ENCODE assay signal across 13 cellular contexts in the genomic region with DNA sequence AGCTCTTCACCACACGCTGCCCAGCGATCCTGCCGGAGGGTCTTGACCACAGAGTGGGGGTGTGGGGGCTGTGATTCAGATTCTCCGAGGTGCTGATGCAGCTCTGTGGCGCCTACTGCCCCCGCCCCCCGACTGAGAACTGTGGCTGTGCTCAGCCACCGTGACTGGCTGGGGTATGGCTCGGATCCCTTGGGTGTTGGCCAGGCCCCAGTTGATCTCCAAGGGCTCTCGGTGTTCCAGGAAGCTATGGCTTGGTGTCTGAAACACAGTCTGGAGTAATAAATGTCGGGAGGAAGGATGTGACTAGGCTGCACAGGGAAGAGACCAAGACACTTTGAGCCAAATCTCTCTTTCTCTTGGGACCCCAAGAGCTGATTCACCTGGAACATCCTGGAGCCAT.
DNase-seq lines count a peak whose midpoint lies in the region; ATAC-seq and TF ChIP-seq lines count a peak whose summit lies in the region.
"Had no signal": no experiment of that assay in that cellular context is flagged by ENCODE, and none has a peak within 500 bp of the region (broad histone marks: within the 10 kb centered on the region; RNA-seq: fewer than 3 reads in every experiment).

No MANE protein-coding gene starts in this region.

- H2AK5ac ChIP-seq in IMR-90 (ENCODE audit: low read depth, low read length), result peak overlapping the region; percentile 56; the same call in 1 of the 2 replicates

- peak overlapping the region; percentile 63 for H3K4ac ChIP-seq in IMR-90 (ENCODE audit: low read depth, low read length)

- H3K9me1 ChIP-seq in IMR-90 (ENCODE audit: insufficient read depth, low read length), result 0 out of 2 replicates have a peak, but pooled peaks cover 4% of the 10 kb centered on the region

- TF ChIP-seq CTCF in IMR-90 (conservative IDR thresholded peaks at IDR 0.05; ENCODE audit: low read depth, low read length), result no peak
- TF ChIP-seq CTCF in mesothelial cell of epicardium (IDR thresholded peaks at IDR 0.05; ENCODE audit: unreplicated experiment), result no peak
- no peak for TF ChIP-seq CTCF in upper lobe of right lung (IDR thresholded peaks at IDR 0.05)

- 47% methylated on average over 5 of the region's 11 CpGs; no CpG with 5 or more reads in 1 of the 2 experiments for WGBS in IMR-90 (ENCODE audit: extremely low coverage in 2 of 2, insufficient read length in 1 of 2), 2 experiments

- H3K4me1 ChIP-seq in IMR-90 (ENCODE audit: control insufficient read depth, insufficient read depth, low read length) (peaks cover 20% of the 10 kb centered on the region), upper lobe of right lung (peaks cover 24% of the 10 kb centered on the region)

- no peaks in the 10 kb centered on the region for H3K27me3 ChIP-seq in IMR-90 (ENCODE audit: control insufficient read depth, insufficient read depth, low read length)
- H3K27me3 ChIP-seq in upper lobe of right lung, result no peaks in the 10 kb centered on the region

- no peaks in the 10 kb centered on the region for H3K9me3 Mint-ChIP-seq in mesothelial cell of epicardium
- H3K9me3 Mint-ChIP-seq in activated naive CD4-positive, alpha-beta T cell treated with anti-CD3 and anti-CD28 coated beads, Interleukin-2, amount 10 ng/mL, durations not matched to agents 7 days and 5 days, result no peaks in the 10 kb centered on the region
- H3K9me3 Mint-ChIP-seq: activated naive CD4-positive, alpha-beta T cell treated with anti-CD3 and anti-CD28 coated beads for 36 hours had no signal

- H2AK9ac ChIP-seq in IMR-90 (replicated peaks; ENCODE audit: low read depth, low read length, poor library complexity), result no peak overlapping the region

- dilution Hi-C loops in IMR-90 (cut with HindIII; ENCODE audit: low sequenced_read_pairs, unreplicated experiment), result no loop called here

- H2BK20ac ChIP-seq in IMR-90 (ENCODE audit: low read depth, low read length), result peak overlapping the region; percentile 36; the same call in 1 of the 2 replicates

- H3K18ac ChIP-seq in IMR-90 (ENCODE audit: low read depth, low read length), result peak overlapping the region; percentile 40; the same call in 1 of the 2 replicates

- no peak overlapping the region for H3K4me3 Mint-ChIP-seq in mesothelial cell of epicardium
- no peak overlapping the region for H3K4me3 Mint-ChIP-seq in activated naive CD4-positive, alpha-beta T cell treated with anti-CD3 and anti-CD28 coated beads, Interleukin-2, amount 10 ng/mL, durations not matched to agents 7 days and 5 days
- H3K4me3 Mint-ChIP-seq: activated CD4-positive, alpha-beta T cell treated with anti-CD3 and anti-CD28 coated beads for 36 hours; activated naive CD4-positive, alpha-beta T cell treated with anti-CD3 and anti-CD28 coated beads for 36 hours had no signal

- H4K20me1 ChIP-seq in IMR-90 (ENCODE audit: insufficient read depth, low read length), result no peaks in the 10 kb centered on the region

- no peak overlapping the region for H3K4me3 ChIP-seq in IMR-90 (ENCODE audit: insufficient read depth, low read depth, low read length)
- H3K4me3 ChIP-seq in upper lobe of right lung, result no peak overlapping the region

- H3K9me3 ChIP-seq in IMR-90 (ENCODE audit: control insufficient read depth, insufficient read depth, low read length) (peaks cover 3% of the 10 kb centered on the region; the same call in 1 of the 2 replicates), upper lobe of right lung (no peaks in the 10 kb centered on the region)
- H3K9me3 ChIP-seq: neutrophil had no signal

- no peak overlapping the region for H3K23ac ChIP-seq in IMR-90 (ENCODE audit: low read depth, low read length)

- H3K27ac Mint-ChIP-seq in mesothelial cell of epicardium, result peak overlapping the region; percentile 83
- no peak overlapping the region for H3K27ac Mint-ChIP-seq in activated naive CD4-positive, alpha-beta T cell treated with anti-CD3 and anti-CD28 coated beads, Interleukin-2, amount 10 ng/mL, durations not matched to agents 7 days and 5 days
- H3K27ac Mint-ChIP-seq: activated CD4-positive, alpha-beta T cell treated with anti-CD3 and anti-CD28 coated beads for 36 hours; activated naive CD4-positive, alpha-beta T cell treated with anti-CD3 and anti-CD28 coated beads for 36 hours had no signal

- DNase-seq in IMR-90, result peak; percentile 16
- DNase-seq in cerebellar cortex (ENCODE audit: low spot score), result peak; percentile 18
- DNase-seq in mesothelial cell of epicardium (ENCODE audit: low spot score in 2 of 2, unreplicated experiment in 2 of 2), result no peak
- no peak for DNase-seq in upper lobe of right lung
- no peak for DNase-seq in NCI-H748 treated with DMSO at 0.1 percent for 48 hours (lab: John Stamatoyannopoulos, UW)
- DNase-seq in HuH-7 (ENCODE audit: low spot score), result no peak
- DNase-seq in activated naive CD4-positive, alpha-beta T cell treated with anti-CD3 and anti-CD28 coated beads, Interleukin-2, amount 10 ng/mL, durations not matched to agents 7 days and 5 days, result no peak
- DNase-seq: activated CD4-positive, alpha-beta T cell treated with anti-CD3 and anti-CD28 coated beads for 36 hours; activated naive CD4-positive, alpha-beta T cell treated with anti-CD3 and anti-CD28 coated beads for 36 hours; effector CD4-positive, alpha-beta T cell; NCI-H226; stimulated activated CD4-positive, alpha-beta T cell treated with anti-CD3 and anti-CD28 coated beads, Interleukin-4, amount 100 ng/mL, for 24 hours had no signal

- no peak overlapping the region for H3K9ac ChIP-seq in IMR-90 (ENCODE audit: low read depth, low read length)

- no peaks in the 10 kb centered on the region for H3K36me3 Mint-ChIP-seq in mesothelial cell of epicardium
- no peaks in the 10 kb centered on the region for H3K36me3 Mint-ChIP-seq in activated naive CD4-positive, alpha-beta T cell treated with anti-CD3 and anti-CD28 coated beads, Interleukin-2, amount 10 ng/mL, durations not matched to agents 7 days and 5 days

- no peaks in the 10 kb centered on the region for H3K79me1 ChIP-seq in IMR-90 (ENCODE audit: low read depth in 1 of 2, low read length in 2 of 2)

- no peak overlapping the region; the same call in 1 of the 2 replicates for H3K14ac ChIP-seq in IMR-90 (replicated peaks; ENCODE audit: low read depth, low read length)

- peak overlapping the region; percentile 73 for H2AFZ ChIP-seq in IMR-90 (replicated peaks; ENCODE audit: low read length, poor library complexity)

- CTCF ChIA-PET in IMR-90 (lab: Yijun Ruan, JAX), result no interaction called here
- CTCF ChIA-PET in activated naive CD4-positive, alpha-beta T cell treated with anti-CD3 and anti-CD28 coated beads, Interleukin-2, amount 10 ng/mL, durations not matched to agents 7 days and 5 days (lab: Charles Lee), result no interaction called here

- TF ChIP-seq RAD21 in IMR-90 (IDR thresholded peaks at IDR 0.05; ENCODE audit: low read length), result no peak

- H4K5ac ChIP-seq in IMR-90 (ENCODE audit: low read depth, low read length), result peak overlapping the region; percentile 57

- no peak overlapping the region for H3K4me2 ChIP-seq in IMR-90 (ENCODE audit: low read depth, low read length)

- peak overlapping the region; percentile 37; the same call in 1 of the 3 replicates for H2BK15ac ChIP-seq in IMR-90 (ENCODE audit: low read depth, low read length)

- peaks cover 54% of the 10 kb centered on the region for H3K4me1 Mint-ChIP-seq in mesothelial cell of epicardium
- peaks cover 10% of the 10 kb centered on the region for H3K4me1 Mint-ChIP-seq in activated naive CD4-positive, alpha-beta T cell treated with anti-CD3 and anti-CD28 coated beads, Interleukin-2, amount 10 ng/mL, durations not matched to agents 7 days and 5 days
- H3K4me1 Mint-ChIP-seq: activated CD4-positive, alpha-beta T cell treated with anti-CD3 and anti-CD28 coated beads for 36 hours had no signal

- no peak for TF ChIP-seq POLR2A in IMR-90 (IDR thresholded peaks at IDR 0.05; ENCODE audit: low read depth, low read length)

- no TSS peak for BruUV-seq in IMR-90 (replicated peaks; lab: Mats Ljungman, UMichigan)

- ATAC-seq in IMR-90 (ENCODE audit: low read depth) (no peak), upper lobe of right lung (peak; percentile 20)
- ATAC-seq: activated CD4-positive, alpha-beta T cell treated with anti-CD3 and anti-CD28 coated beads for 36 hours had no signal

- H3K27me3 Mint-ChIP-seq in mesothelial cell of epicardium (ENCODE audit: low read depth), result peaks cover 2% of the 10 kb centered on the region
- H3K27me3 Mint-ChIP-seq in activated naive CD4-positive, alpha-beta T cell treated with anti-CD3 and anti-CD28 coated beads, Interleukin-2, amount 10 ng/mL, durations not matched to agents 7 days and 5 days, result peaks cover 46% of the 10 kb centered on the region

- H3K56ac ChIP-seq in IMR-90 (ENCODE audit: extremely low read depth, insufficient read depth, low read length), result no peak overlapping the region

- intact Hi-C loops in IMR-90 (cut with micrococcal nuclease) (no loop called here), upper lobe of right lung (cut with DNase I) (no loop called here)

- H3K36me3 ChIP-seq in IMR-90 (ENCODE audit: control insufficient read depth, insufficient read depth, low read length) (no peaks in the 10 kb centered on the region), upper lobe of right lung (no peaks in the 10 kb centered on the region)
- H3K36me3 ChIP-seq: neutrophil had no signal

- POLR2A ChIA-PET in IMR-90 (lab: Charles Lee; ENCODE audit: unreplicated experiment), result no interaction called here

- H2BK120ac ChIP-seq in IMR-90 (ENCODE audit: low read depth, low read length), result peak overlapping the region; percentile 45

- H3K27ac ChIP-seq in IMR-90 (ENCODE audit: insufficient read depth, low read length) (no peak overlapping the region), upper lobe of right lung (peak overlapping the region; percentile 60)
- H3K27ac ChIP-seq: neutrophil had no signal

- no peak overlapping the region for H4K91ac ChIP-seq in IMR-90 (ENCODE audit: insufficient read depth, low read depth, low read length)

- no peak overlapping the region for H2BK5ac ChIP-seq in IMR-90 (ENCODE audit: low read depth, low read length, poor library complexity, severe bottlenecking)

- peak overlapping the region; percentile 13 to 39; a peak in 1 of 4 replicates for H4K8ac ChIP-seq in IMR-90 (ENCODE audit: low read depth in 2 of 2, low read length in 2 of 2)

- in situ Hi-C loops in IMR-90 (cut with MboI; ENCODE audit: low sequenced_read_pairs), result no loop called here

TF ChIP-seq in IMR-90, 13 proteins besides CTCF, POLR2A, EP300 and RAD21 (continues in another document):
- TF ChIP-seq, protein P1, sequence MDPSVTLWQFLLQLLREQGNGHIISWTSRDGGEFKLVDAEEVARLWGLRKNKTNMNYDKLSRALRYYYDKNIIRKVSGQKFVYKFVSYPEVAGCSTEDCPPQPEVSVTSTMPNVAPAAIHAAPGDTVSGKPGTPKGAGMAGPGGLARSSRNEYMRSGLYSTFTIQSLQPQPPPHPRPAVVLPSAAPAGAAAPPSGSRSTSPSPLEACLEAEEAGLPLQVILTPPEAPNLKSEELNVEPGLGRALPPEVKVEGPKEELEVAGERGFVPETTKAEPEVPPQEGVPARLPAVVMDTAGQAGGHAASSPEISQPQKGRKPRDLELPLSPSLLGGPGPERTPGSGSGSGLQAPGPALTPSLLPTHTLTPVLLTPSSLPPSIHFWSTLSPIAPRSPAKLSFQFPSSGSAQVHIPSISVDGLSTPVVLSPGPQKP (IDR thresholded peaks at IDR 0.05; ENCODE audit: borderline replicate concordance, low read depth, low read length), result no peak
- TF ChIP-seq RFX5 (IDR thresholded peaks at IDR 0.05; ENCODE audit: low read depth, low read length), result no peak
- TF ChIP-seq BHLHE40 (IDR thresholded peaks at IDR 0.05; ENCODE audit: low read depth, low read length), result no peak
- TF ChIP-seq MXI1 (IDR thresholded peaks at IDR 0.05; ENCODE audit: borderline replicate concordance, low read depth, low read length), result no peak

Comparison
In these comparisons a context has a peak if more than half of its experiments do, and no peak if none do; other contexts are left out.
1. DNase-seq: peak in IMR-90 (single experiment) and cerebellar cortex (single experiment); none in mesothelial cell of epicardium (0 of 2), upper lobe of right lung (single experiment), NCI-H748 treated with DMSO at 0.1 percent for 48 hours (single experiment), HuH-7 (single experiment) and activated naive CD4-positive, alpha-beta T cell treated with anti-CD3 and anti-CD28 coated beads, Interleukin-2, amount 10 ng/mL, durations not matched to agents 7 days and 5 days (single experiment).